Comparison of ENCODE assay signal across 8 cellular contexts in genomic region chr5:170307575-170308465, GRCh38. TPM values are rescaled to one million over a fixed set of nuclear protein-coding genes. Genes with fewer than 3 reads are reported as not detected.
DNase-seq lines count a peak whose midpoint lies in the region; ATAC-seq and TF ChIP-seq lines count a peak whose summit lies in the region.

No MANE protein-coding gene starts in this region.

- peaks cover 77% of the 10 kb centered on the region for H3K27me3 Mint-ChIP-seq in Calu3 (ENCODE audit: unreplicated experiment)

- H3K4me1 Mint-ChIP-seq in Calu3 (ENCODE audit: low read depth, unreplicated experiment), result peaks cover 18% of the 10 kb centered on the region

- DNase-seq in Calu3, result peak; percentile 54
- DNase-seq in NCI-H345 treated with DMSO at 0.1 percent for 48 hours (lab: John Stamatoyannopoulos, UW; ENCODE audit: unreplicated experiment), result peak; percentile 23
- DNase-seq in esophagus muscularis mucosa (ENCODE audit: extremely low spot score), result peak; percentile 98
- peak; percentile 58 for DNase-seq in omental fat pad (ENCODE audit: low spot score)
- DNase-seq in NCI-H128 (lab: John Stamatoyannopoulos, UW; ENCODE audit: unreplicated experiment), result no peak
- DNase-seq in Kasumi-1 (lab: John Stamatoyannopoulos, UW), result no peak
- DNase-seq in NCI-H446 treated with DMSO at 0.1 percent for 48 hours (lab: John Stamatoyannopoulos, UW), result no peak

- no peak overlapping the region for H3K4me3 ChIP-seq in esophagus muscularis mucosa

- no peaks in the 10 kb centered on the region for H3K9me3 ChIP-seq in esophagus muscularis mucosa

- 55% methylated on average over 15 of the region's 15 CpGs for WGBS in esophagus muscularis mucosa

- no peak overlapping the region for H3K27ac Mint-ChIP-seq in Calu3 (ENCODE audit: unreplicated experiment)

- no peak for TF ChIP-seq CTCF in Calu3 (IDR thresholded peaks at IDR 0.05; ENCODE audit: unreplicated experiment)
- TF ChIP-seq CTCF in esophagus muscularis mucosa (IDR thresholded peaks at IDR 0.05), result no peak
- TF ChIP-seq CTCF in omental fat pad (IDR thresholded peaks at IDR 0.05), result no peak

- CTCF ChIA-PET in Calu3 (lab: Charles Lee), result interaction anchor here (0.6 to 2.5 kb wide), 5 partner anchors 9 to 1283 kb away, joined by 3 to 6 read pairs (median 3); no protein-coding TSS in a partner anchor

- intact Hi-C loops in Calu3 (cut with micrococcal nuclease; ENCODE audit: unreplicated experiment) (no loop called here), esophagus muscularis mucosa (cut with DNase I) (no loop called here)

- no TSS peak for BruUV-seq in Calu3 (replicated peaks; lab: Mats Ljungman, UMichigan)

- H3K9me3 Mint-ChIP-seq in Calu3 (ENCODE audit: low read depth, unreplicated experiment), result no peaks in the 10 kb centered on the region

- peak; percentile 16 for TF ChIP-seq EP300 in esophagus muscularis mucosa (IDR thresholded peaks at IDR 0.05)

- no peaks in the 10 kb centered on the region for H3K36me3 Mint-ChIP-seq in Calu3 (ENCODE audit: insufficient read depth, unreplicated experiment)

- peaks cover 25 to 62% (median 39%) of the 10 kb centered on the region in 4 donors for H3K4me1 ChIP-seq in esophagus muscularis mucosa

- H3K4me3 Mint-ChIP-seq in Calu3 (ENCODE audit: low read depth, unreplicated experiment), result no peak overlapping the region

- peaks cover 0 to 13% (median 0%) of the 10 kb centered on the region in 4 donors for H3K27me3 ChIP-seq in esophagus muscularis mucosa

- ATAC-seq in omental fat pad (ENCODE audit: low FRiP score) (peak; percentile 76), GM18909 (IDR thresholded peaks at IDR 0.05; ENCODE audit: poor library complexity, unreplicated experiment) (no peak)

- peak overlapping the region; percentile 64 to 77 (median 70) for H3K27ac ChIP-seq in esophagus muscularis mucosa (replicated peaks in 1 of 4)

- TF ChIP-seq POLR2A in esophagus muscularis mucosa (IDR thresholded peaks at IDR 0.05; ENCODE audit: low read depth), result no peak

- H3K36me3 ChIP-seq in esophagus muscularis mucosa, result no peaks in the 10 kb centered on the region

RNA-seq across cellular contexts. Expression of gene LCP2, which starts 10.2 kb away (rescaled TPM):
- total RNA-seq in Calu3 (2022) (not detected in 2 replicates), esophagus muscularis mucosa (10 to 100 TPM in 2 of 4 donors, 1 to 10 TPM in 2; 6.8 to 20.4 (median 9.0) TPM), omental fat pad (10 to 100 TPM; 33.5 to 81.2 (median 59.1) TPM)

Comparison
In these comparisons a context has a peak if more than half of its experiments do, and no peak if none do; other contexts are left out.
1. DNase-seq: peak in Calu3 (single experiment), NCI-H345 treated with DMSO at 0.1 percent for 48 hours (single experiment), esophagus muscularis mucosa (single experiment) and omental fat pad (single experiment); none in NCI-H128 (single experiment), Kasumi-1 (0 of 2) and NCI-H446 treated with DMSO at 0.1 percent for 48 hours (single experiment).